2 cellular contexts compared by ENCODE assay signal in the genomic region with DNA sequence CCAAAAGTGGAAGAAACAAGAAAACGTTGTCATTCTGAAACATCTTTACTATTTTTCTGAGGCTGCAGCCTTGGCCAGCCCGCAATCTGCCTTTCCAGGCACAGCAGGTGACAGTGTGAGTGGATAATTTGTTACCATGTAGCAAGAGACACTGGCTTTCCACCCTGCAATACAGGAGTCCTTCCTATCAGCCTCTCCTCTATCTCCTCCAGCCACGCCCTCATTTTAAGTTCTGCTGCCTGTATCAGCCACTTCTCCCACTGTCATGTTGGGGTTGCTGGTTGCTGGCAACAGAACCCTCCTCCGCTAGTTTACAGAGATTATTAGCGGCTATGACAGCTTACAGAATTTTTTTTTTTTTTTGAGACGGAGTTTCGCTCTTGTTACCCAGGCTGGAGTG.
TF ChIP-seq lines count a peak whose summit lies in the region.

No MANE protein-coding gene starts in this region.

TF ChIP-seq in HEK293, 187 proteins besides CTCF, POLR2A, EP300 and RAD21:
- TF ChIP-seq ZNF112 (tag by site-specific recombination; IDR thresholded peaks at IDR 0.05), result no peak
- TF ChIP-seq ZNF791 (tag by site-specific recombination; IDR thresholded peaks at IDR 0.05), result 0 out of 2 replicates have a peak, but pooled peaks have one; percentile 10
- TF ChIP-seq, protein P1, sequence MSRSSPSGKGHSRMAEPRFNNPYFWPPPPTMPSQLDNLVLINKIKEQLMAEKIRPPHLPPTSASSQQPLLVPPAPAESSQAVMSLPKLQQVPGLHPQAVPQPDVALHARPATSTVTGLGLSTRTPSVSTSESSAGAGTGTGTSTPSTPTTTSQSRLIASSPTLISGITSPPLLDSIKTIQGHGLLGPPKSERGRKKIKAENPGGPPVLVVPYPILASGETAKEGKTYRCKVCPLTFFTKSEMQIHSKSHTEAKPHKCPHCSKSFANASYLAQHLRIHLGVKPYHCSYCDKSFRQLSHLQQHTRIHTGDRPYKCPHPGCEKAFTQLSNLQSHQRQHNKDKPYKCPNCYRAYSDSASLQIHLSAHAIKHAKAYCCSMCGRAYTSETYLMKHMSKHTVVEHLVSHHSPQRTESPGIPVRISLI (tag by site-specific recombination; IDR thresholded peaks at IDR 0.05), result 0 out of 2 replicates have a peak, but pooled peaks have one; percentile 29
- no peak for TF ChIP-seq ZNF670 (tag by site-specific recombination; IDR thresholded peaks at IDR 0.05; ENCODE audit: low read depth)
TF ChIP-seq in HEK293: peak in this region for 2.

TF ChIP-seq in K562, 482 proteins besides CTCF, POLR2A, EP300 and RAD21 (continues in another document):
- TF ChIP-seq, protein P2, sequence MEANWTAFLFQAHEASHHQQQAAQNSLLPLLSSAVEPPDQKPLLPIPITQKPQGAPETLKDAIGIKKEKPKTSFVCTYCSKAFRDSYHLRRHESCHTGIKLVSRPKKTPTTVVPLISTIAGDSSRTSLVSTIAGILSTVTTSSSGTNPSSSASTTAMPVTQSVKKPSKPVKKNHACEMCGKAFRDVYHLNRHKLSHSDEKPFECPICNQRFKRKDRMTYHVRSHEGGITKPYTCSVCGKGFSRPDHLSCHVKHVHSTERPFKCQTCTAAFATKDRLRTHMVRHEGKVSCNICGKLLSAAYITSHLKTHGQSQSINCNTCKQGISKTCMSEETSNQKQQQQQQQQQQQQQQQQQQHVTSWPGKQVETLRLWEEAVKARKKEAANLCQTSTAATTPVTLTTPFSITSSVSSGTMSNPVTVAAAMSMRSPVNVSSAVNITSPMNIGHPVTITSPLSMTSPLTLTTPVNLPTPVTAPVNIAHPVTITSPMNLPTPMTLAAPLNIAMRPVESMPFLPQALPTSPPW (CRISPR knock-in tag; IDR thresholded peaks at IDR 0.05), result peak; percentile 42; the same call in 1 of the 2 replicates
- 0 out of 4 replicates have a peak, but pooled peaks of 1 of the 2 experiments have one; percentile 29 for TF ChIP-seq FOXK2 (conservative IDR thresholded peaks at IDR 0.05 in 1 of 2, IDR thresholded peaks at IDR 0.05 in 1 of 2; ENCODE audit: low read depth in 2 of 2)
- no peak for TF ChIP-seq HDAC3 (IDR thresholded peaks at IDR 0.05; ENCODE audit: borderline replicate concordance, partially characterized antibody)
- TF ChIP-seq POLR3A (IDR thresholded peaks at IDR 0.05; ENCODE audit: borderline replicate concordance, extremely low read depth, insufficient read depth, insufficient read length), result no peak
- TF ChIP-seq PML (IDR thresholded peaks at IDR 0.05; ENCODE audit: low read length), result peak; percentile 31; the same call in 1 of the 2 replicates
- 0 out of 4 replicates have a peak, but pooled peaks of 1 of the 2 experiments have one; percentile 12 for TF ChIP-seq NRF1 (conservative IDR thresholded peaks at IDR 0.05 in 1 of 2, IDR thresholded peaks at IDR 0.05 in 1 of 2)
- no peak for TF ChIP-seq PHF8 (IDR thresholded peaks at IDR 0.05; ENCODE audit: borderline replicate concordance, low read length)
- no peak for TF ChIP-seq SMARCA5 (IDR thresholded peaks at IDR 0.05)
- peak; percentile 77 for TF ChIP-seq TAL1 (IDR thresholded peaks at IDR 0.05)
- TF ChIP-seq ATF7 (IDR thresholded peaks at IDR 0.05), result peak; percentile 46; the same call in 1 of the 2 replicates
- TF ChIP-seq ZEB2 (IDR thresholded peaks at IDR 0.05), result peak; percentile 51; the same call in 1 of the 2 replicates
- no peak for TF ChIP-seq POU5F1 (IDR thresholded peaks at IDR 0.05; ENCODE audit: borderline replicate concordance, low read depth, low read length, partially characterized antibody)
- TF ChIP-seq, protein P3, sequence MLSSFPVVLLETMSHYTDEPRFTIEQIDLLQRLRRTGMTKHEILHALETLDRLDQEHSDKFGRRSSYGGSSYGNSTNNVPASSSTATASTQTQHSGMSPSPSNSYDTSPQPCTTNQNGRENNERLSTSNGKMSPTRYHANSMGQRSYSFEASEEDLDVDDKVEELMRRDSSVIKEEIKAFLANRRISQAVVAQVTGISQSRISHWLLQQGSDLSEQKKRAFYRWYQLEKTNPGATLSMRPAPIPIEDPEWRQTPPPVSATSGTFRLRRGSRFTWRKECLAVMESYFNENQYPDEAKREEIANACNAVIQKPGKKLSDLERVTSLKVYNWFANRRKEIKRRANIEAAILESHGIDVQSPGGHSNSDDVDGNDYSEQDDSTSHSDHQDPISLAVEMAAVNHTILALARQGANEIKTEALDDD (IDR thresholded peaks at IDR 0.05), result peak; percentile 84
- peak; percentile 35 for TF ChIP-seq CXXC5 (CRISPR knock-in tag; IDR thresholded peaks at IDR 0.05)
- TF ChIP-seq FOXJ2 (tag; IDR thresholded peaks at IDR 0.05), result peak; percentile 70; the same call in 1 of the 2 replicates
- TF ChIP-seq, protein P4, sequence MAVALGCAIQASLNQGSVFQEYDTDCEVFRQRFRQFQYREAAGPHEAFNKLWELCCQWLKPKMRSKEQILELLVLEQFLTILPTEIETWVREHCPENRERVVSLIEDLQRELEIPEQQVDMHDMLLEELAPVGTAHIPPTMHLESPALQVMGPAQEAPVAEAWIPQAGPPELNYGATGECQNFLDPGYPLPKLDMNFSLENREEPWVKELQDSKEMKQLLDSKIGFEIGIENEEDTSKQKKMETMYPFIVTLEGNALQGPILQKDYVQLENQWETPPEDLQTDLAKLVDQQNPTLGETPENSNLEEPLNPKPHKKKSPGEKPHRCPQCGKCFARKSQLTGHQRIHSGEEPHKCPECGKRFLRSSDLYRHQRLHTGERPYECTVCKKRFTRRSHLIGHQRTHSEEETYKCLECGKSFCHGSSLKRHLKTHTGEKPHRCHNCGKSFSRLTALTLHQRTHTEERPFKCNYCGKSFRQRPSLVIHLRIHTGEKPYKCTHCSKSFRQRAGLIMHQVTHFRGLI (CRISPR knock-in tag; IDR thresholded peaks at IDR 0.05), result no peak
- TF ChIP-seq JUND (IDR thresholded peaks at IDR 0.05; ENCODE audit: borderline replicate concordance, low read depth, low read length), result peak; percentile 35; the same call in 1 of the 2 replicates
- no peak for TF ChIP-seq JUND (tag; IDR thresholded peaks at IDR 0.05; ENCODE audit: borderline replicate concordance, low read depth, low read length)
- TF ChIP-seq, protein P5, sequence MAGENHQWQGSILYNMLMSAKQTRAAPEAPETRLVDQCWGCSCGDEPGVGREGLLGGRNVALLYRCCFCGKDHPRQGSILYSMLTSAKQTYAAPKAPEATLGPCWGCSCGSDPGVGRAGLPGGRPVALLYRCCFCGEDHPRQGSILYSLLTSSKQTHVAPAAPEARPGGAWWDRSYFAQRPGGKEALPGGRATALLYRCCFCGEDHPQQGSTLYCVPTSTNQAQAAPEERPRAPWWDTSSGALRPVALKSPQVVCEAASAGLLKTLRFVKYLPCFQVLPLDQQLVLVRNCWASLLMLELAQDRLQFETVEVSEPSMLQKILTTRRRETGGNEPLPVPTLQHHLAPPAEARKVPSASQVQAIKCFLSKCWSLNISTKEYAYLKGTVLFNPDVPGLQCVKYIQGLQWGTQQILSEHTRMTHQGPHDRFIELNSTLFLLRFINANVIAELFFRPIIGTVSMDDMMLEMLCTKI (IDR thresholded peaks at IDR 0.05; ENCODE audit: partially characterized antibody), result no peak
- peak; percentile 11 for TF ChIP-seq TBP (optimal IDR thresholded peaks at IDR 0.05; ENCODE audit: low read depth, low read length)
- TF ChIP-seq SMAD4 (CRISPR knock-in tag; conservative IDR thresholded peaks at IDR 0.05), result 0 out of 2 replicates have a peak, but pooled peaks have one; percentile 45
- TF ChIP-seq, protein P6, sequence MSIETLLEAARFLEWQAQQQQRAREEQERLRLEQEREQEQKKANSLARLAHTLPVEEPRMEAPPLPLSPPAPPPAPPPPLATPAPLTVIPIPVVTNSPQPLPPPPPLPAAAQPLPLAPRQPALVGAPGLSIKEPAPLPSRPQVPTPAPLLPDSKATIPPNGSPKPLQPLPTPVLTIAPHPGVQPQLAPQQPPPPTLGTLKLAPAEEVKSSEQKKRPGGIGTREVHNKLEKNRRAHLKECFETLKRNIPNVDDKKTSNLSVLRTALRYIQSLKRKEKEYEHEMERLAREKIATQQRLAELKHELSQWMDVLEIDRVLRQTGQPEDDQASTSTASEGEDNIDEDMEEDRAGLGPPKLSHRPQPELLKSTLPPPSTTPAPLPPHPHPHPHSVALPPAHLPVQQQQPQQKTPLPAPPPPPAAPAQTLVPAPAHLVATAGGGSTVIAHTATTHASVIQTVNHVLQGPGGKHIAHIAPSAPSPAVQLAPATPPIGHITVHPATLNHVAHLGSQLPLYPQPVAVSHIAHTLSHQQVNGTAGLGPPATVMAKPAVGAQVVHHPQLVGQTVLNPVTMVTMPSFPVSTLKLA (conservative IDR thresholded peaks at IDR 0.05), result 0 out of 4 replicates have a peak, but pooled peaks of 1 of the 2 experiments have one; percentile 28
- no peak for TF ChIP-seq ZNF316 (IDR thresholded peaks at IDR 0.05)
- TF ChIP-seq, protein P7, sequence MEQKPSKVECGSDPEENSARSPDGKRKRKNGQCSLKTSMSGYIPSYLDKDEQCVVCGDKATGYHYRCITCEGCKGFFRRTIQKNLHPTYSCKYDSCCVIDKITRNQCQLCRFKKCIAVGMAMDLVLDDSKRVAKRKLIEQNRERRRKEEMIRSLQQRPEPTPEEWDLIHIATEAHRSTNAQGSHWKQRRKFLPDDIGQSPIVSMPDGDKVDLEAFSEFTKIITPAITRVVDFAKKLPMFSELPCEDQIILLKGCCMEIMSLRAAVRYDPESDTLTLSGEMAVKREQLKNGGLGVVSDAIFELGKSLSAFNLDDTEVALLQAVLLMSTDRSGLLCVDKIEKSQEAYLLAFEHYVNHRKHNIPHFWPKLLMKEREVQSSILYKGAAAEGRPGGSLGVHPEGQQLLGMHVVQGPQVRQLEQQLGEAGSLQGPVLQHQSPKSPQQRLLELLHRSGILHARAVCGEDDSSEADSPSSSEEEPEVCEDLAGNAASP (IDR thresholded peaks at IDR 0.05), result no peak
- TF ChIP-seq CREM (IDR thresholded peaks at IDR 0.05; ENCODE audit: low read depth), result peak; percentile 42
- TF ChIP-seq FOXJ3 (CRISPR knock-in tag; IDR thresholded peaks at IDR 0.05), result peak; percentile 91
- TF ChIP-seq CBFA2T2 (conservative IDR thresholded peaks at IDR 0.05), result peak; percentile 83
- TF ChIP-seq IRF2 (CRISPR knock-in tag; IDR thresholded peaks at IDR 0.05), result no peak
- no peak for TF ChIP-seq HNRNPK (IDR thresholded peaks at IDR 0.05; ENCODE audit: low read depth, low read length, poor library complexity, severe bottlenecking)
- TF ChIP-seq, protein P8, sequence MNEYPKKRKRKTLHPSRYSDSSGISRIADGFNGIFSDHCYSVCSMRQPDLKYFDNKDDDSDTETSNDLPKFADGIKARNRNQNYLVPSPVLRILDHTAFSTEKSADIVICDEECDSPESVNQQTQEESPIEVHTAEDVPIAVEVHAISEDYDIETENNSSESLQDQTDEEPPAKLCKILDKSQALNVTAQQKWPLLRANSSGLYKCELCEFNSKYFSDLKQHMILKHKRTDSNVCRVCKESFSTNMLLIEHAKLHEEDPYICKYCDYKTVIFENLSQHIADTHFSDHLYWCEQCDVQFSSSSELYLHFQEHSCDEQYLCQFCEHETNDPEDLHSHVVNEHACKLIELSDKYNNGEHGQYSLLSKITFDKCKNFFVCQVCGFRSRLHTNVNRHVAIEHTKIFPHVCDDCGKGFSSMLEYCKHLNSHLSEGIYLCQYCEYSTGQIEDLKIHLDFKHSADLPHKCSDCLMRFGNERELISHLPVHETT (CRISPR knock-in tag; conservative IDR thresholded peaks at IDR 0.05 in 1 of 2, IDR thresholded peaks at IDR 0.05 in 1 of 2), result no peak
- 0 out of 2 replicates have a peak, but pooled peaks have one; percentile 28 for TF ChIP-seq MECOM (CRISPR knock-in tag; IDR thresholded peaks at IDR 0.05)
- TF ChIP-seq SPI1 (IDR thresholded peaks at IDR 0.05; ENCODE audit: borderline replicate concordance, low read depth, low read length), result 0 out of 2 replicates have a peak, but pooled peaks have one; percentile 27
- no peak for TF ChIP-seq NFYB (IDR thresholded peaks at IDR 0.05; ENCODE audit: extremely low read depth, insufficient read length)
- TF ChIP-seq HDAC2 (IDR thresholded peaks at IDR 0.05), result peak; percentile 42; the same call in 1 of the 2 replicates
- no peak for TF ChIP-seq KAT7 (CRISPR knock-in tag; IDR thresholded peaks at IDR 0.05; ENCODE audit: borderline replicate concordance)
- peak; percentile 61; the same call in 1 of the 2 replicates for TF ChIP-seq LCOR (CRISPR knock-in tag; IDR thresholded peaks at IDR 0.05)
- TF ChIP-seq ZNF778 (CRISPR knock-in tag; IDR thresholded peaks at IDR 0.05), result no peak
- TF ChIP-seq BHLHE40 (IDR thresholded peaks at IDR 0.05; ENCODE audit: low read length), result 0 out of 2 replicates have a peak, but pooled peaks have one; percentile 45
- peak in 1 of 2 experiments; percentile 38; a peak in 1 of 4 replicates for TF ChIP-seq KDM1A (IDR thresholded peaks at IDR 0.05)
- no peak for TF ChIP-seq CCNT2 (IDR thresholded peaks at IDR 0.05; ENCODE audit: borderline replicate concordance, extremely low read depth, insufficient read length, low read depth, low read length)
- no peak for TF ChIP-seq ZSCAN32 (CRISPR knock-in tag; IDR thresholded peaks at IDR 0.05)
- TF ChIP-seq ETV5 (CRISPR knock-in tag; IDR thresholded peaks at IDR 0.05; ENCODE audit: low read depth), result peak; percentile 35; the same call in 1 of the 2 replicates
- TF ChIP-seq ZNF274 (IDR thresholded peaks at IDR 0.05; ENCODE audit: borderline replicate concordance, low read depth, low read length), result no peak
- TF ChIP-seq, protein P9, sequence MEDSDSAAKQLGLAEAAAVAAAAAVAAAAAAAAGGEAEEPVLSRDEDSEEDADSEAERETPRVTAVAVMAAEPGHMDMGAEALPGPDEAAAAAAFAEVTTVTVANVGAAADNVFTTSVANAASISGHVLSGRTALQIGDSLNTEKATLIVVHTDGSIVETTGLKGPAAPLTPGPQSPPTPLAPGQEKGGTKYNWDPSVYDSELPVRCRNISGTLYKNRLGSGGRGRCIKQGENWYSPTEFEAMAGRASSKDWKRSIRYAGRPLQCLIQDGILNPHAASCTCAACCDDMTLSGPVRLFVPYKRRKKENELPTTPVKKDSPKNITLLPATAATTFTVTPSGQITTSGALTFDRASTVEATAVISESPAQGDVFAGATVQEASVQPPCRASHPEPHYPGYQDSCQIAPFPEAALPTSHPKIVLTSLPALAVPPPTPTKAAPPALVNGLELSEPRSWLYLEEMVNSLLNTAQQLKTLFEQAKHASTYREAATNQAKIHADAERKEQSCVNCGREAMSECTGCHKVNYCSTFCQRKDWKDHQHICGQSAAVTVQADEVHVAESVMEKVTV (CRISPR knock-in tag; IDR thresholded peaks at IDR 0.05), result no peak
- no peak for TF ChIP-seq POLR2H (tag; IDR thresholded peaks at IDR 0.05; ENCODE audit: low read depth)
- TF ChIP-seq CEBPG (CRISPR knock-in tag; IDR thresholded peaks at IDR 0.05), result no peak
- 0 out of 4 replicates have a peak, but pooled peaks of 1 of the 2 experiments have one; percentile 36 for TF ChIP-seq CEBPG (tag; conservative IDR thresholded peaks at IDR 0.05 in 1 of 2, IDR thresholded peaks at IDR 0.05 in 1 of 2)
- peak in 1 of 2 experiments; percentile 47; a peak in 1 of 4 replicates for TF ChIP-seq MAZ (CRISPR knock-in tag; conservative IDR thresholded peaks at IDR 0.05 in 1 of 2, IDR thresholded peaks at IDR 0.05 in 1 of 2)
- no peak for TF ChIP-seq SMARCC2 (IDR thresholded peaks at IDR 0.05; ENCODE audit: low read depth)
- no peak for TF ChIP-seq PYGO2 (tag; IDR thresholded peaks at IDR 0.05)
